In genomic region chr19:3336351-3336679, GRCh38 we compare ENCODE assay signal across 13 cellular contexts. TPM values are rescaled to one million over a fixed set of nuclear protein-coding genes. Genes with fewer than 3 reads are reported as not detected.
DNase-seq lines count a peak whose midpoint lies in the region; ATAC-seq and TF ChIP-seq lines count a peak whose summit lies in the region.
"Had no signal": no experiment of that assay in that cellular context is flagged by ENCODE, and none has a peak within 500 bp of the region (broad histone marks: within the 10 kb centered on the region; RNA-seq: fewer than 3 reads in every experiment).

No MANE protein-coding gene starts in this region.

- H3K9me3 Mint-ChIP-seq in T-helper 2 cell treated with Interferon-gamma antibody and Interleukin-4, amounts not matched to agents 5 μg/mL and 100 μg/mL, for 36 hours = no peaks in the 10 kb centered on the region
- H3K9me3 Mint-ChIP-seq: type B pancreatic cell had no signal

- H3K4me1 ChIP-seq in right cardiac atrium (ENCODE audit: control insufficient read depth, insufficient read depth, low read length) = peaks cover 17% of the 10 kb centered on the region
- peaks cover 32% of the 10 kb centered on the region for H3K4me1 ChIP-seq in rectal smooth muscle tissue (ENCODE audit: control insufficient read depth, insufficient read depth, low read length)

- H3K4me3 ChIP-seq in right cardiac atrium (ENCODE audit: low read length) (no peak overlapping the region), rectal smooth muscle tissue (ENCODE audit: low read length) (no peak overlapping the region)
- H3K4me3 ChIP-seq: GM12878 had no signal

- WGBS in right cardiac atrium = 51% methylated on average over 5 of the region's 5 CpGs

- H3K36me3 ChIP-seq in rectal smooth muscle tissue (ENCODE audit: control insufficient read depth, insufficient read depth, low read length) = no peaks in the 10 kb centered on the region

- TF ChIP-seq CTCF in 22Rv1 (IDR thresholded peaks at IDR 0.05) = no peak

- intact Hi-C loops in right cardiac atrium (cut with DNase I) = no loop called here

- H3K27me3 Mint-ChIP-seq in T-helper 2 cell treated with Interferon-gamma antibody and Interleukin-4, amounts not matched to agents 5 μg/mL and 100 μg/mL, for 36 hours (ENCODE audit: low read depth) = no peaks in the 10 kb centered on the region
- H3K27me3 Mint-ChIP-seq: activated CD4-positive, alpha-beta T cell treated with anti-CD3 and anti-CD28 coated beads, Interleukin-2, amount 10 ng/mL, durations not matched to agents 24 days and 14 days had no signal

- no peak overlapping the region for H3K27ac Mint-ChIP-seq in T-helper 2 cell treated with Interferon-gamma antibody and Interleukin-4, amounts not matched to agents 5 μg/mL and 100 μg/mL, for 36 hours
- H3K27ac Mint-ChIP-seq: activated CD4-positive, alpha-beta T cell treated with anti-CD3 and anti-CD28 coated beads, Interleukin-2, amount 10 ng/mL, durations not matched to agents 24 days and 14 days; type B pancreatic cell had no signal

- peaks cover 5% of the 10 kb centered on the region for H3K4me1 Mint-ChIP-seq in T-helper 2 cell treated with Interferon-gamma antibody and Interleukin-4, amounts not matched to agents 5 μg/mL and 100 μg/mL, for 36 hours (ENCODE audit: low read depth)

- no peak for DNase-seq in right cardiac atrium
- no peak for DNase-seq in T-helper 2 cell treated with Interferon-gamma antibody and Interleukin-4, amounts not matched to agents 5 μg/mL and 100 μg/mL, for 36 hours (ENCODE audit: low spot score)
- DNase-seq in AG20443 (ENCODE audit: low spot score) = no peak
- DNase-seq: activated CD4-positive, alpha-beta T cell treated with anti-CD3 and anti-CD28 coated beads, Interleukin-2, amount 10 ng/mL, durations not matched to agents 24 days and 14 days; NCI-H1417 treated with DMSO at 0.1 percent for 48 hours; NCI-H526 treated with DMSO at 0.1 percent for 48 hours had no signal

- peak overlapping the region; percentile 24 for H3K9ac ChIP-seq in rectal smooth muscle tissue (ENCODE audit: low read length)

- H3K9me3 ChIP-seq in right cardiac atrium (ENCODE audit: control insufficient read depth, low read length) = no peaks in the 10 kb centered on the region

- H3K27ac ChIP-seq in 22Rv1 = peak overlapping the region; percentile 97
- H3K27ac ChIP-seq in right cardiac atrium (ENCODE audit: low read length) = peak overlapping the region; percentile 70
- peak overlapping the region; percentile 96 for H3K27ac ChIP-seq in rectal smooth muscle tissue (ENCODE audit: low read depth, low read length)

- ATAC-seq in SK-N-SH treated with all-trans-retinoic acid at 6 μM for 48 hours (peak; percentile 54), right cardiac atrium (no peak), GM21723 (IDR thresholded peaks at IDR 0.05; ENCODE audit: unreplicated experiment) (no peak), HG03175 (IDR thresholded peaks at IDR 0.05; ENCODE audit: unreplicated experiment) (no peak)
- ATAC-seq: GM12878 had no signal

- H3K36me3 Mint-ChIP-seq in T-helper 2 cell treated with Interferon-gamma antibody and Interleukin-4, amounts not matched to agents 5 μg/mL and 100 μg/mL, for 36 hours (ENCODE audit: low read depth) = no peaks in the 10 kb centered on the region
- H3K36me3 Mint-ChIP-seq: type B pancreatic cell had no signal

- H3K27me3 ChIP-seq in right cardiac atrium (ENCODE audit: control insufficient read depth, insufficient read depth) (no peaks in the 10 kb centered on the region), rectal smooth muscle tissue (ENCODE audit: control insufficient read depth, insufficient read depth, low read length) (no peaks in the 10 kb centered on the region)

- H3K4me3 Mint-ChIP-seq in T-helper 2 cell treated with Interferon-gamma antibody and Interleukin-4, amounts not matched to agents 5 μg/mL and 100 μg/mL, for 36 hours = no peak overlapping the region
- H3K4me3 Mint-ChIP-seq: activated CD4-positive, alpha-beta T cell treated with anti-CD3 and anti-CD28 coated beads, Interleukin-2, amount 10 ng/mL, durations not matched to agents 24 days and 14 days; type B pancreatic cell had no signal

TF ChIP-seq in SK-N-SH treated with all-trans-retinoic acid at 6 μM for 48 hours, 23 proteins besides CTCF, POLR2A, EP300 and RAD21:
- no peak for TF ChIP-seq RARB (CRISPR knock-in tag; IDR thresholded peaks at IDR 0.05)
- no peak for TF ChIP-seq TOX (CRISPR knock-in tag; IDR thresholded peaks at IDR 0.05; ENCODE audit: borderline replicate concordance)
TF ChIP-seq in SK-N-SH treated with all-trans-retinoic acid at 6 μM for 48 hours: peak in this region for 0.

RNA-seq across cellular contexts. Expression of gene NFIC, which starts 30.1 kb away (rescaled TPM):
- 100 to 1,000 TPM; 175 to 223 (median 188) TPM for total RNA-seq in right cardiac atrium
- polyA plus RNA-seq in right cardiac atrium = 186 TPM
